ENCODE assay signal across 8 cellular contexts in the genomic region with DNA sequence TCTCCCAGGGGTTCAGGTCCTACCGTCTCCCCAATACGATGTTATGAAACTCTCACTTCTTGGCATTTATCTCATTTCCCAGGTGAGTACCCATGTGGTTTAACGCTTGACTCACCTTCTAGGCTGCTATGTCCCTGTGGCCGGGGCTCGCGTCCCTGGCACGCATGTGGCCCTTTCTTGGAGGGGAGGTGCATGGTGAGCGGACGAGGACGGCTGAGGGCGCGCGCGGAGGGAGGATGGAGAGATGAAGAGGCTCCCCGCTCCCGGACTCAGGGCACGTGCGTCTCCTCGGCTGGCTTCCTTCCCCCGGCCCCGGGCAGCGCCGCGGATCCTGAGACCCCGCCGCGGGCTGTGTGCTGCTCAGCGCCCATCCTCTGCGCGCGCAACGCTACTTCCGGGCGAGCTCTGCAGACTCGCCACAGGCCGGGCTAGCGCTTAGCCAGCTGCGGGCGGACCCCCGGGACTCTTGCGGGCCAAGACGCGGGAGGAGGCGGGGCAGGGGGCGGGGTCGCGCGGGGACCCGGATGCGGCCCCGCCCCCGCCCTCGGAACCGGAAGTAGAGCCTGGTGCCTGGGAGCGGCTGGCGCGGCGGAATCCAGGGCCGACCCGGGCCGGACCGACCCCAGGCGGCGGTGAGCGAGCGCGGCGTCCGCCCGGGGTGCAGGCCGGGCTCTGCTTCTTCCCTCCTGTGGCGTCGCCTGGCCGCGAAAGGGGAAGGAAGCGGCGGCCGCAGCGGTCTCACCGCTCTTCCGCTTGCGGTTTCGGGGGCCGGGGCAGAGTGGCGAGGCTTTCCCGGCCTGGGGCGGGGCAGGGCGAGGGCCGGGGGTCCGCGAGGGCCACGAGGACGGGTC. TPM values are rescaled to one million over a fixed set of nuclear protein-coding genes. Genes with fewer than 3 reads are reported as not detected.
DNase-seq lines count a peak whose midpoint lies in the region; ATAC-seq and TF ChIP-seq lines count a peak whose summit lies in the region.

A gene (plus strand): TSS at position 547 of the 851 bp plus-strand sequence. CDS start 8,769 bp downstream, outside the sequence.

- H3K27me3 ChIP-seq in kidney epithelial cell (ENCODE audit: control insufficient read depth, insufficient read depth, low read length), result no peaks in the 10 kb centered on the region

- peak; percentile 48 for ATAC-seq in HG03135 (IDR thresholded peaks at IDR 0.05; ENCODE audit: unreplicated experiment)
- no peak for ATAC-seq in HG03139 (IDR thresholded peaks at IDR 0.05; ENCODE audit: unreplicated experiment)

- peak; percentile 87 for DNase-seq in ELR (ENCODE audit: low read depth)
- DNase-seq in NCI-H446 treated with DMSO at 0.1 percent for 48 hours (lab: John Stamatoyannopoulos, UW), result peak; percentile 82
- DNase-seq in activated CD4-positive, alpha-beta T cell treated with anti-CD3 and anti-CD28 coated beads for 48 hours, result peak; percentile 80
- peak; percentile 89 for DNase-seq in choroid plexus epithelial cell (ENCODE audit: low read depth)
- peak; percentile 28 for DNase-seq in kidney epithelial cell (ENCODE audit: low read depth)
- DNase-seq in stimulated activated CD4-positive, alpha-beta T cell treated with anti-CD3 and anti-CD28 coated beads, Interleukin-12 subunit alpha, Interleukin-12 subunit beta, amount 100 ng/mL, for 48 hours (ENCODE audit: low read depth in 2 of 3, low spot score in 1 of 3), result peak; percentile 40 to 71 (median 53)

- peak within 1 kb of the TSS; percentile 83 for H3K4me3 ChIP-seq in choroid plexus epithelial cell (ENCODE audit: low read depth, low read length)
- H3K4me3 ChIP-seq in kidney epithelial cell (ENCODE audit: low read depth, low read length), result peak within 1 kb of the TSS; percentile 96

- no peaks in the 10 kb centered on the region for H3K36me3 ChIP-seq in kidney epithelial cell (ENCODE audit: control insufficient read depth, insufficient read depth, low read length)

- TF ChIP-seq CTCF in choroid plexus epithelial cell (conservative IDR thresholded peaks at IDR 0.05; ENCODE audit: low read depth, low read length), result no peak
- TF ChIP-seq CTCF in kidney epithelial cell (IDR thresholded peaks at IDR 0.05; ENCODE audit: insufficient read depth, low read length, poor library complexity, severe bottlenecking), result no peak

RNA-seq across cellular contexts. Expression of the gene that starts here (rescaled TPM):
- 296 and 324 TPM in 2 replicates for total RNA-seq in kidney epithelial cell

Comparison
In these comparisons a context has a peak if more than half of its experiments do, and no peak if none do; other contexts are left out.
1. DNase-seq: peak in every context shown above with its lines; median percentile 89 in choroid plexus epithelial cell; 87 in ELR; 82 in NCI-H446 treated with DMSO at 0.1 percent for 48 hours; 80 in activated CD4-positive, alpha-beta T cell treated with anti-CD3 and anti-CD28 coated beads for 48 hours; 53 in stimulated activated CD4-positive, alpha-beta T cell treated with anti-CD3 and anti-CD28 coated beads, Interleukin-12 subunit alpha, Interleukin-12 subunit beta, amount 100 ng/mL, for 48 hours; 28 in kidney epithelial cell.